1 cellular context compared by ENCODE assay signal in genomic region chr6:120211955-120212792, GRCh38.
TF ChIP-seq lines count a peak whose summit lies in the region.

No MANE protein-coding gene starts in this region.

TF ChIP-seq in HepG2, 621 proteins besides CTCF, POLR2A, EP300 and RAD21 (continued from another document and continues in another):
- TF ChIP-seq XRCC5 (optimal IDR thresholded peaks at IDR 0.05; ENCODE audit: low read length) (no peak), MIER2 (CRISPR knock-in tag; IDR thresholded peaks at IDR 0.05) (no peak), ETV6 (CRISPR knock-in tag; conservative IDR thresholded peaks at IDR 0.05) (no peak), ZNF816 (CRISPR knock-in tag; IDR thresholded peaks at IDR 0.05; ENCODE audit: borderline replicate concordance) (no peak), DPF2 (CRISPR knock-in tag; IDR thresholded peaks at IDR 0.05; ENCODE audit: borderline replicate concordance, low read depth) (no peak), ZNF800 (CRISPR knock-in tag; IDR thresholded peaks at IDR 0.05) (no peak), NFIC (IDR thresholded peaks at IDR 0.05; ENCODE audit: low read length) (no peak), ZNF318 (CRISPR knock-in tag; IDR thresholded peaks at IDR 0.05) (no peak), TP53 (CRISPR knock-in tag; conservative IDR thresholded peaks at IDR 0.05) (no peak), CEBPZ (IDR thresholded peaks at IDR 0.05; ENCODE audit: low read length) (no peak), BHLHE40 (IDR thresholded peaks at IDR 0.05; ENCODE audit: low read length) (peak; percentile 76), HCFC1 (IDR thresholded peaks at IDR 0.05; ENCODE audit: low read depth, low read length) (no peak), PHF21A (CRISPR knock-in tag; IDR thresholded peaks at IDR 0.05) (no peak), SP1 (IDR thresholded peaks at IDR 0.05) (no peak), SP1 (CRISPR knock-in tag; IDR thresholded peaks at IDR 0.05) (no peak), ZNF430 (CRISPR knock-in tag; IDR thresholded peaks at IDR 0.05) (no peak), ZNF740 (CRISPR knock-in tag; IDR thresholded peaks at IDR 0.05) (no peak), ZNF432 (CRISPR knock-in tag; IDR thresholded peaks at IDR 0.05; ENCODE audit: borderline replicate concordance) (no peak), ZNF644 (CRISPR knock-in tag; IDR thresholded peaks at IDR 0.05; ENCODE audit: low read depth) (0 out of 2 replicates have a peak, but pooled peaks have one; percentile 15), IRF9 (CRISPR knock-in tag; IDR thresholded peaks at IDR 0.05; ENCODE audit: borderline replicate concordance) (no peak), FOXA1 (IDR thresholded peaks at IDR 0.05) (no peak), FOXA1 (CRISPR knock-in tag; IDR thresholded peaks at IDR 0.05) (peak; percentile 37; the same call in 1 of the 2 replicates), USF2 (IDR thresholded peaks at IDR 0.05; ENCODE audit: low read depth, low read length) (no peak), USF2 (CRISPR knock-in tag; IDR thresholded peaks at IDR 0.05; ENCODE audit: borderline replicate concordance) (no peak), ZNF235 (CRISPR knock-in tag; IDR thresholded peaks at IDR 0.05; ENCODE audit: borderline replicate concordance) (no peak), CCDC6 (CRISPR knock-in tag; IDR thresholded peaks at IDR 0.05) (no peak), MYPOP (CRISPR knock-in tag; IDR thresholded peaks at IDR 0.05) (no peak), NFAT5 (CRISPR knock-in tag; IDR thresholded peaks at IDR 0.05) (no peak), WIZ (CRISPR knock-in tag; IDR thresholded peaks at IDR 0.05) (no peak), FOXC1 (CRISPR knock-in tag; IDR thresholded peaks at IDR 0.05; ENCODE audit: borderline replicate concordance) (no peak)
